In genomic region chr21:15809065-15809464, GRCh38 we compare ENCODE assay signal across 23 cellular contexts.
"Had no signal": no experiment of that assay in that cellular context is flagged by ENCODE, and none has a peak within 500 bp of the region (broad histone marks: within the 10 kb centered on the region; RNA-seq: fewer than 3 reads in every experiment).

No MANE protein-coding gene starts in this region.

- H3K27me3 ChIP-seq: left lung, upper lobe of left lung had no signal

- H3K4me3 ChIP-seq: left lung, lung, thoracic aorta, upper lobe of left lung had no signal

- H3K9me3 ChIP-seq: left lung, thoracic aorta, upper lobe of left lung had no signal

- ATAC-seq: activated CD8-positive, alpha-beta T cell treated with anti-CD3 and anti-CD28 coated beads, Interleukin-2, amount 10 ng/mL, durations not matched to agents 7 days and 5 days; activated naive CD4-positive, alpha-beta T cell treated with anti-CD3 and anti-CD28 coated beads, Interleukin-2, amount 50 U/mL, for 72 hours; activated T-helper 17 cell treated with anti-CD3 and anti-CD28 coated beads, Interleukin-2, amount 50 U/mL, for 72 hours; sciatic nerve had no signal

- DNase-seq: activated CD4-positive, alpha-beta T cell treated with anti-CD3 and anti-CD28 coated beads for 1 hour; activated CD4-positive, alpha-beta T cell treated with anti-CD3 and anti-CD28 coated beads, Interleukin-2, amount 50 U/mL, for 1 hour; activated CD8-positive, alpha-beta T cell treated with anti-CD3 and anti-CD28 coated beads, Interleukin-2, amount 10 ng/mL, durations not matched to agents 7 days and 5 days; activated T-cell treated with anti-CD3 and anti-CD28 coated beads, Interleukin-2, amount 50 U/mL, for 24 hours; aorta; central memory CD4-positive, alpha-beta T cell; dermis blood vessel endothelial cell; effector CD8-positive, alpha-beta T cell; erythroblast; kidney; left lung; midbrain; nucleus accumbens; stimulated activated CD4-positive, alpha-beta T cell treated with anti-CD3 and anti-CD28 coated beads, Interleukin-2, amount 100 ng/mL, for 48 hours; stimulated activated naive CD4-positive, alpha-beta T cell treated with Interleukin-2 at 50 U/mL for 16 hours; upper lobe of left lung had no signal

- H3K36me3 ChIP-seq: thoracic aorta had no signal

- H3K4me3 Mint-ChIP-seq: activated CD8-positive, alpha-beta T cell treated with anti-CD3 and anti-CD28 coated beads, Interleukin-2, amount 10 ng/mL, durations not matched to agents 7 days and 5 days; activated T-cell treated with anti-CD3 and anti-CD28 coated beads, Interleukin-2, amount 50 U/mL, for 24 hours; activated T-helper 17 cell treated with anti-CD3 and anti-CD28 coated beads, Interleukin-2, amount 50 U/mL, for 72 hours; brain had no signal

- H3K27ac ChIP-seq: left lung, thoracic aorta, upper lobe of left lung, VCaP had no signal

- H3K27me3 Mint-ChIP-seq: activated T-cell treated with anti-CD3 and anti-CD28 coated beads, Interleukin-2, amount 50 U/mL, for 24 hours; activated T-helper 17 cell treated with anti-CD3 and anti-CD28 coated beads, Interleukin-2, amount 50 U/mL, for 72 hours; brain had no signal

- H3K27ac Mint-ChIP-seq: activated CD8-positive, alpha-beta T cell treated with anti-CD3 and anti-CD28 coated beads, Interleukin-2, amount 10 ng/mL, durations not matched to agents 7 days and 5 days had no signal
